In the genomic region with DNA sequence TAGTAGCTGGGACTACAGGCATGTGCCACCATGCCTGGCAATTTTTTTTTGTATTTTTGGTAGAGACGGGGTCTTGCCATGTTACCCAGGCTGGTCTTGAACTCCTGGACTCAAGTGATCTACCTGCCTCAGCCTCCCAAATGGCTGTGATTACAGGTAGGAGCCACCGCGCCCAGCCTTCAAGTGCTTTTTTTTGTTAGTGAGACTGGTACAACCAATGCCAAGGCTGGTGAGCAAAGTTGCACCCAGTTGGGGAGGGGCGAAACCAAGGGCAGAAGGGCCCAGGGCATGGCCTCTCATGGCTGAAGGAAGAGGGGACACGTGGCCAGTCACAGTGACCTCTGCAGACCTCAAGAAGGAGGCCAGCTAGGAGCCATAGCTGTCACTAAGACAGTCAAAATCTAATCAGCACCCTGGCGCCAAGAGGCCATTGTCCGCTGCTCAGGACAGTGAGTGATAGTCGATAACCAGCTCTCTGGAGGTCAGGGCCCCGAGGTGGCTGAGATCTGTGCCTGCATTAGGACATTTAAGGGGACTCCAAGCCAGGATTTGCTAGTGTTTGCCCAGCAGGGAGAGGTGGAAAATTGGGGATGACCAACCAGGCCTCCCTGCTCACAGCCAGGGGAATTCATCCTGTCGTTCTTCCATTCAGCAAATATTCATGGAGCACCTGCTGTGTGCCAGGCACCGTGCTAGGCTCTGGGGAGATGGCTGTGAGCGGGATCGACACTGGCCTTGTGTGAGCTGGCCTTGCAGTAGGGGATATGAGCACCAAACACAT, we compare ENCODE assay signal across 9 cellular contexts. TPM values are rescaled to one million over a fixed set of nuclear protein-coding genes. Genes with fewer than 3 reads are reported as not detected.
A peak's percentile ranks its signal among the peaks of the same experiment; 100 is the strongest.
DNase-seq lines count a peak whose midpoint lies in the region; ATAC-seq and TF ChIP-seq lines count a peak whose summit lies in the region.
"Had no signal": no experiment of that assay in that cellular context is flagged by ENCODE, and none has a peak within 500 bp of the region (broad histone marks: within the 10 kb centered on the region; RNA-seq: fewer than 3 reads in every experiment).

No MANE protein-coding gene starts in this region.

- H3K27me3 ChIP-seq in CD4-positive, alpha-beta T cell (ENCODE audit: control insufficient read depth, insufficient read depth, low read length): no peaks in the 10 kb centered on the region
- no peaks in the 10 kb centered on the region for H3K27me3 ChIP-seq in endodermal cell (ENCODE audit: control insufficient read depth, insufficient read depth, low read length, poor library complexity, severe bottlenecking)
- no peaks in the 10 kb centered on the region for H3K27me3 ChIP-seq in parathyroid adenoma (ENCODE audit: control insufficient read depth, insufficient read depth, low read length)

- no peak for TF ChIP-seq CTCF in CD4-positive, alpha-beta T cell (IDR thresholded peaks at IDR 0.05)
- TF ChIP-seq CTCF in RWPE1 (conservative IDR thresholded peaks at IDR 0.05; ENCODE audit: low read depth) (no peak), endodermal cell (conservative IDR thresholded peaks at IDR 0.05) (no peak), parathyroid adenoma (IDR thresholded peaks at IDR 0.05) (no peak)

- peaks cover 54% of the 10 kb centered on the region for H3K36me3 Mint-ChIP-seq in CD4-positive, alpha-beta T cell (ENCODE audit: low read depth)
- peaks cover 3% of the 10 kb centered on the region for H3K36me3 Mint-ChIP-seq in endodermal cell (ENCODE audit: low read depth)

- no peak overlapping the region for H3K4me2 ChIP-seq in parathyroid adenoma (ENCODE audit: low read length)

- H3K4me1 ChIP-seq in endodermal cell (ENCODE audit: control insufficient read depth, insufficient read depth, low read length): peaks cover 15% of the 10 kb centered on the region
- H3K4me1 ChIP-seq in parathyroid adenoma: peaks cover 22% of the 10 kb centered on the region

- CTCF ChIA-PET in CD4-positive, alpha-beta T cell (lab: Charles Lee): no interaction called here
- CTCF ChIA-PET in RWPE1 (lab: Yijun Ruan, JAX): interaction anchor here (0.6 to 0.7 kb wide), 2 partner anchors 27 to 59 kb away, joined by 3 read pairs; no protein-coding TSS in a partner anchor

- no peak overlapping the region for H3K9ac ChIP-seq in endodermal cell (ENCODE audit: extremely low read depth, low read length, poor library complexity, severe bottlenecking)
- no peak overlapping the region for H3K9ac ChIP-seq in parathyroid adenoma

- peak overlapping the region; percentile 43 for H3K4me3 Mint-ChIP-seq in CD4-positive, alpha-beta T cell
- no peak overlapping the region for H3K4me3 Mint-ChIP-seq in endodermal cell

- peak overlapping the region; percentile 86 for H3K27ac Mint-ChIP-seq in CD4-positive, alpha-beta T cell
- peak overlapping the region; percentile 96 for H3K27ac Mint-ChIP-seq in endodermal cell

- ATAC-seq in CD4-positive, alpha-beta T cell (ENCODE audit: poor library complexity): no peak

- H3K36me3 ChIP-seq in endodermal cell (ENCODE audit: control insufficient read depth, insufficient read depth, low read length): no peaks in the 10 kb centered on the region
- no peaks in the 10 kb centered on the region for H3K36me3 ChIP-seq in parathyroid adenoma (ENCODE audit: control insufficient read depth, insufficient read depth, low read length)

- peaks cover 5% of the 10 kb centered on the region for H3K79me2 ChIP-seq in parathyroid adenoma

- no peak overlapping the region for H3K27ac ChIP-seq in CD4-positive, alpha-beta T cell (ENCODE audit: low read depth, low read length)
- H3K27ac ChIP-seq in RWPE1 (peak overlapping the region; percentile 98), endodermal cell (ENCODE audit: low read depth, low read length) (no peak overlapping the region), parathyroid adenoma (peak overlapping the region; percentile 26), substantia nigra (ENCODE audit: low read depth, low read length, poor library complexity, severe bottlenecking) (no peak overlapping the region)

- H2AFZ ChIP-seq in parathyroid adenoma: no peak overlapping the region

- POLR2A ChIA-PET in CD4-positive, alpha-beta T cell (lab: Charles Lee): no interaction called here
- POLR2A ChIA-PET in RWPE1 (lab: Yijun Ruan, JAX; ENCODE audit: low non-redundant PET): no interaction called here

- no peak overlapping the region for H3K4me3 ChIP-seq in endodermal cell (ENCODE audit: low read length)
- no peak overlapping the region for H3K4me3 ChIP-seq in parathyroid adenoma (ENCODE audit: low read depth, low read length)

- no peak for DNase-seq in CD4-positive, alpha-beta T cell
- DNase-seq in RWPE1 (ENCODE audit: low spot score): no peak
- DNase-seq in endodermal cell: peak; percentile 66
- DNase-seq in substantia nigra (lab: John Stamatoyannopoulos, UW): no peak
- DNase-seq in hepatic stellate cell (ENCODE audit: low spot score): no peak
- no peak for DNase-seq in activated CD8-positive, alpha-beta memory T cell treated with anti-CD3 and anti-CD28 coated beads, Interleukin-2, amount 50 U/mL, for 48 hours
- no peak for DNase-seq in mucosa of gallbladder (ENCODE audit: low spot score)
- DNase-seq: NCI-H2029 treated with DMSO at 0.1 percent for 48 hours had no signal

- H3K4me1 Mint-ChIP-seq in CD4-positive, alpha-beta T cell (ENCODE audit: low read depth): peaks cover 93% of the 10 kb centered on the region
- H3K4me1 Mint-ChIP-seq in endodermal cell: peaks cover 37% of the 10 kb centered on the region

- H3K9me3 Mint-ChIP-seq in CD4-positive, alpha-beta T cell: no peaks in the 10 kb centered on the region
- no peaks in the 10 kb centered on the region for H3K9me3 Mint-ChIP-seq in endodermal cell

- no peaks in the 10 kb centered on the region for H3K27me3 Mint-ChIP-seq in CD4-positive, alpha-beta T cell
- H3K27me3 Mint-ChIP-seq in endodermal cell (ENCODE audit: insufficient read depth): no peaks in the 10 kb centered on the region

- WGBS in endodermal cell (ENCODE audit: insufficient coverage in 1 of 2, insufficient read length in 1 of 2), 2 experiments: 80 to 84% methylated on average over 12 to 13 of the region's 13 CpGs

- H3K9me3 ChIP-seq in CD4-positive, alpha-beta T cell (ENCODE audit: control insufficient read depth, low read length): no peaks in the 10 kb centered on the region
- H3K9me3 ChIP-seq in endodermal cell (ENCODE audit: control insufficient read depth, low read length): peaks cover 5% of the 10 kb centered on the region
- no peaks in the 10 kb centered on the region for H3K9me3 ChIP-seq in parathyroid adenoma (ENCODE audit: control insufficient read depth, low read length)

- intact Hi-C loops in CD4-positive, alpha-beta T cell (cut with DNase I, micrococcal nuclease): loop anchor here in 1 of 2 experiments (5.0 kb wide), 1 partner anchor 33 kb away; no protein-coding TSS in a partner anchor

RNA-seq across cellular contexts. Expression of a gene that starts 10.2 kb away (rescaled TPM):
- total RNA-seq in CD4-positive, alpha-beta T cell: 100 to 1,000 TPM; 145 to 147 TPM
- total RNA-seq in endodermal cell (10 to 100 TPM; 30.6 to 31.6 TPM), mucosa of gallbladder (74.2 TPM)
- polyA plus RNA-seq in endodermal cell (2013, experiment 1 of 2): 8.0 TPM
- 7.6 TPM for polyA plus RNA-seq in endodermal cell (2013, experiment 2 of 2)

RNA-seq across cellular contexts. Expression of a gene that starts 55.4 kb away (rescaled TPM):
- total RNA-seq in CD4-positive, alpha-beta T cell: 10 to 100 TPM; 31.9 to 33.9 TPM
- 10 to 100 TPM; 22.3 to 22.4 TPM for total RNA-seq in endodermal cell
- polyA plus RNA-seq in endodermal cell (2013, experiment 1 of 2): 51.9 TPM
- polyA plus RNA-seq in endodermal cell (2013, experiment 2 of 2): 43.8 TPM
- total RNA-seq in mucosa of gallbladder: 72.0 TPM

Comparison
In these comparisons a context has a peak if more than half of its experiments do, and no peak if none do; other contexts are left out.
1. H3K27ac ChIP-seq: peak in RWPE1 (single experiment) and parathyroid adenoma (single experiment); none in CD4-positive, alpha-beta T cell (single experiment), endodermal cell (single experiment) and substantia nigra (single experiment).